In the genomic region with DNA sequence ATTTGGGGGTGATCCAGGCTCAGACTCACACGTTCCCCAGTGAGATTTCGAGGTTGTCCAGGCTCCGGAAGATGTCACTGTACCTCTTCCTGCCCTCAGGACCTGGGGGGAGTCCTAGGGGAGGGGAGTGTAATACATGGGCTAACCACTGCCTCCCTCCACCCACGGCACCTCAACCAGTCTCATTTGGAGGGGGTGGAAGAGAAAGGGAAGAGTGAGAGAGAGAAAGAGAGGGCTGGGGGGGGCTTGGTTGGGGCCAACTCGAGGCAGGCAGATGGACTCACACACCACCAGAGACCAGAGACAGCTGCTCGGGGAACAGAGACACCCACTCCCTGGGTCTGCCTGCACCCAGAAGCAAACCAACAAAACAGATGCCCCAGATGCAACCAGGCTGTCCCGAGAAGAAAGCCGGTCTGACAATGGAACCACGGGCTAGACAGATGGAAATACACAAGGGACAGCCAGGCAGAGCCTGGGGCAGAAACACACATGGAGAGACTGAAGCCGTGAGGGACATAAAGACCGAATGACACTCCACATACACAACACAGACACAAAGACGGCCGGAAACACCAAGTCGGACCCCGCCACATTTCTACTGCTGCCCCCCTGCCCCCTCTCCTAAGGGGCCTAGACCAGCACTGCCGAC, we compare ENCODE assay signal across 1 cellular context.
TF ChIP-seq lines count a peak whose summit lies in the region.

No MANE protein-coding gene starts in this region.

TF ChIP-seq in HepG2, 621 proteins besides CTCF, POLR2A, EP300 and RAD21:
- 0 out of 2 replicates have a peak, but pooled peaks have one; percentile 13 for TF ChIP-seq ZNF230 (CRISPR knock-in tag; IDR thresholded peaks at IDR 0.05)
- 0 out of 2 replicates have a peak, but pooled peaks have one; percentile 7 for TF ChIP-seq ZNF543 (CRISPR knock-in tag; IDR thresholded peaks at IDR 0.05)
- TF ChIP-seq MED8 (CRISPR knock-in tag; IDR thresholded peaks at IDR 0.05; ENCODE audit: insufficient replicate concordance), result no peak
- TF ChIP-seq, protein P1, sequence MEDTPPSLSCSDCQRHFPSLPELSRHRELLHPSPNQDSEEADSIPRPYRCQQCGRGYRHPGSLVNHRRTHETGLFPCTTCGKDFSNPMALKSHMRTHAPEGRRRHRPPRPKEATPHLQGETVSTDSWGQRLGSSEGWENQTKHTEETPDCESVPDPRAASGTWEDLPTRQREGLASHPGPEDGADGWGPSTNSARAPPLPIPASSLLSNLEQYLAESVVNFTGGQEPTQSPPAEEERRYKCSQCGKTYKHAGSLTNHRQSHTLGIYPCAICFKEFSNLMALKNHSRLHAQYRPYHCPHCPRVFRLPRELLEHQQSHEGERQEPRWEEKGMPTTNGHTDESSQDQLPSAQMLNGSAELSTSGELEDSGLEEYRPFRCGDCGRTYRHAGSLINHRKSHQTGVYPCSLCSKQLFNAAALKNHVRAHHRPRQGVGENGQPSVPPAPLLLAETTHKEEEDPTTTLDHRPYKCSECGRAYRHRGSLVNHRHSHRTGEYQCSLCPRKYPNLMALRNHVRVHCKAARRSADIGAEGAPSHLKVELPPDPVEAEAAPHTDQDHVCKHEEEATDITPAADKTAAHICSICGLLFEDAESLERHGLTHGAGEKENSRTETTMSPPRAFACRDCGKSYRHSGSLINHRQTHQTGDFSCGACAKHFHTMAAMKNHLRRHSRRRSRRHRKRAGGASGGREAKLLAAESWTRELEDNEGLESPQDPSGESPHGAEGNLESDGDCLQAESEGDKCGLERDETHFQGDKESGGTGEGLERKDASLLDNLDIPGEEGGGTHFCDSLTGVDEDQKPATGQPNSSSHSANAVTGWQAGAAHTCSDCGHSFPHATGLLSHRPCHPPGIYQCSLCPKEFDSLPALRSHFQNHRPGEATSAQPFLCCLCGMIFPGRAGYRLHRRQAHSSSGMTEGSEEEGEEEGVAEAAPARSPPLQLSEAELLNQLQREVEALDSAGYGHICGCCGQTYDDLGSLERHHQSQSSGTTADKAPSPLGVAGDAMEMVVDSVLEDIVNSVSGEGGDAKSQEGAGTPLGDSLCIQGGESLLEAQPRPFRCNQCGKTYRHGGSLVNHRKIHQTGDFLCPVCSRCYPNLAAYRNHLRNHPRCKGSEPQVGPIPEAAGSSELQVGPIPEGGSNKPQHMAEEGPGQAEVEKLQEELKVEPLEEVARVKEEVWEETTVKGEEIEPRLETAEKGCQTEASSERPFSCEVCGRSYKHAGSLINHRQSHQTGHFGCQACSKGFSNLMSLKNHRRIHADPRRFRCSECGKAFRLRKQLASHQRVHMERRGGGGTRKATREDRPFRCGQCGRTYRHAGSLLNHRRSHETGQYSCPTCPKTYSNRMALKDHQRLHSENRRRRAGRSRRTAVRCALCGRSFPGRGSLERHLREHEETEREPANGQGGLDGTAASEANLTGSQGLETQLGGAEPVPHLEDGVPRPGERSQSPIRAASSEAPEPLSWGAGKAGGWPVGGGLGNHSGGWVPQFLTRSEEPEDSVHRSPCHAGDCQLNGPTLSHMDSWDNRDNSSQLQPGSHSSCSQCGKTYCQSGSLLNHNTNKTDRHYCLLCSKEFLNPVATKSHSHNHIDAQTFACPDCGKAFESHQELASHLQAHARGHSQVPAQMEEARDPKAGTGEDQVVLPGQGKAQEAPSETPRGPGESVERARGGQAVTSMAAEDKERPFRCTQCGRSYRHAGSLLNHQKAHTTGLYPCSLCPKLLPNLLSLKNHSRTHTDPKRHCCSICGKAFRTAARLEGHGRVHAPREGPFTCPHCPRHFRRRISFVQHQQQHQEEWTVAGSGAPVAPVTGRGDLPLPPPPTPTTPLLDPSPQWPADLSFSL (CRISPR knock-in tag; IDR thresholded peaks at IDR 0.05), result peak; percentile 36; the same call in 1 of the 2 replicates
- TF ChIP-seq ZNF724P (CRISPR knock-in tag; IDR thresholded peaks at IDR 0.05; ENCODE audit: borderline replicate concordance), result 0 out of 2 replicates have a peak, but pooled peaks have one; percentile 22
- TF ChIP-seq, protein P2, sequence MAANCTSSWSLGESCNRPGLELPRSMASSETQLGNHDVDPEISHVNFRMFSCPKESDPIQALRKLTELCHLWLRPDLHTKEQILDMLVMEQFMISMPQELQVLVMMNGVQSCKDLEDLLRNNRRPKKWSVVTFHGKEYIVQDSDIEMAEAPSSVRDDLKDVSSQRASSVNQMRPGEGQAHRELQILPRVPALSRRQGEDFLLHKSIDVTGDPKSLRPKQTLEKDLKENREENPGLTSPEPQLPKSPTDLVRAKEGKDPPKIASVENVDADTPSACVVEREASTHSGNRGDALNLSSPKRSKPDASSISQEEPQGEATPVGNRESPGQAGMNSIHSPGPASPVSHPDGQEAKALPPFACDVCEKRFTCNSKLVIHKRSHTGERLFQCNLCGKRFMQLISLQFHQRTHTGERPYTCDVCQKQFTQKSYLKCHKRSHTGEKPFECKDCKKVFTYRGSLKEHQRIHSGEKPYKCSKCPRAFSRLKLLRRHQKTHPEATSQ (CRISPR knock-in tag; IDR thresholded peaks at IDR 0.05; ENCODE audit: borderline replicate concordance), result no peak
- no peak for TF ChIP-seq CREB1 (IDR thresholded peaks at IDR 0.05)
- TF ChIP-seq CREB1 (CRISPR knock-in tag; IDR thresholded peaks at IDR 0.05), result no peak
- no peak for TF ChIP-seq ZNF878 (CRISPR knock-in tag; IDR thresholded peaks at IDR 0.05)
- TF ChIP-seq ZFP37 (CRISPR knock-in tag; IDR thresholded peaks at IDR 0.05; ENCODE audit: borderline replicate concordance), result no peak
- TF ChIP-seq, protein P3, sequence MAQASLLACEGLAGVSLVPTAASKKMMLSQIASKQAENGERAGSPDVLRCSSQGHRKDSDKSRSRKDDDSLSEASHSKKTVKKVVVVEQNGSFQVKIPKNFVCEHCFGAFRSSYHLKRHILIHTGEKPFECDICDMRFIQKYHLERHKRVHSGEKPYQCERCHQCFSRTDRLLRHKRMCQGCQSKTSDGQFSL (CRISPR knock-in tag; IDR thresholded peaks at IDR 0.05), result no peak
